Comparison of ENCODE assay signal across 1 cellular context in the genomic region with DNA sequence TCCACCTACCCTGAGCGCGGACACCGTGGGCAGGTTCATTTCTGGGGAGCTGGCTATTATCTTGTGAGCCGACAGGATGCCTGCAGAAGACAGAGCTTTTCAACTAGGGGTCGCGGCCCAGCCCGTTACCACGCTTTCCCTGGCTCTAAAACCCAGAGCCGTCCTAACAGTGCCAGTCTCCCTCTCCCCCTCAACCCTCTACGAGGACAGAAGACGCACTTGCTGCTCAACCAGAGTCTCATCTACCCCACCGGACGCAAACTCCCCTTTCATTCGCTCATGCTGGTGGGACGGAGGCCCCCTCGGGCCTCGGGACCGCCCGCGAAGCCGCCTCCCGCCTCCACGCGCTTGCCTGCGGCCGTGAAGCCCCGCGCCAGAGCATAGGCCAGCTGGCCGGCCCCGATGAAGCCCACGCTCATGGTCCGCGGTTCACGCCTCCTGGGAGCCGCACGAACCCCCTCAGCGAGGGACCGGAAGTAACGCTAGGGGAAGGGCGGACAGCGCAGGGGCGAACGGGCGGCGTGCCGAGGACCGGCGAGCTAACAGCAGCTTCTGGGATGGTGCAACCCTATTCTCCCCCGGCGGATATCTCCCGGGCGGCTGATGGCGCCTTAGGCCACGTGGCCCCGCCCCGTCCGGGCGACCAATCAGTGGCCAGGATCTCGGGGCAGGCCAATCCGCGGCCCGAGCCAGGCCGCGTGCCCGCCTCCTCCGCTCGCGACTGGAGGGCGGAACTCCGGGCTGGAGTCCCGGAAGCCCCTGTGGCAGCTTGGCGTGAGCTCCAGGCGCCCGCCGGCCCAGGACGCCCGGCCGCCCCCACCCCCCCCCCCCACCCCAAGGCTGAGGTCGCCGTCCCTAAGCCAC.
A peak's percentile ranks its signal among the peaks of the same experiment; 100 is the strongest.
TF ChIP-seq lines count a peak whose summit lies in the region.

TSS of gene PYCR2 (minus strand) at position 559 of the 864 bp plus-strand sequence. CDS start at position 419, 140 bp downstream.

TF ChIP-seq in HEK293, 187 proteins besides CTCF, POLR2A, EP300 and RAD21 (continued from another document and continues in another):
- TF ChIP-seq, protein P1, sequence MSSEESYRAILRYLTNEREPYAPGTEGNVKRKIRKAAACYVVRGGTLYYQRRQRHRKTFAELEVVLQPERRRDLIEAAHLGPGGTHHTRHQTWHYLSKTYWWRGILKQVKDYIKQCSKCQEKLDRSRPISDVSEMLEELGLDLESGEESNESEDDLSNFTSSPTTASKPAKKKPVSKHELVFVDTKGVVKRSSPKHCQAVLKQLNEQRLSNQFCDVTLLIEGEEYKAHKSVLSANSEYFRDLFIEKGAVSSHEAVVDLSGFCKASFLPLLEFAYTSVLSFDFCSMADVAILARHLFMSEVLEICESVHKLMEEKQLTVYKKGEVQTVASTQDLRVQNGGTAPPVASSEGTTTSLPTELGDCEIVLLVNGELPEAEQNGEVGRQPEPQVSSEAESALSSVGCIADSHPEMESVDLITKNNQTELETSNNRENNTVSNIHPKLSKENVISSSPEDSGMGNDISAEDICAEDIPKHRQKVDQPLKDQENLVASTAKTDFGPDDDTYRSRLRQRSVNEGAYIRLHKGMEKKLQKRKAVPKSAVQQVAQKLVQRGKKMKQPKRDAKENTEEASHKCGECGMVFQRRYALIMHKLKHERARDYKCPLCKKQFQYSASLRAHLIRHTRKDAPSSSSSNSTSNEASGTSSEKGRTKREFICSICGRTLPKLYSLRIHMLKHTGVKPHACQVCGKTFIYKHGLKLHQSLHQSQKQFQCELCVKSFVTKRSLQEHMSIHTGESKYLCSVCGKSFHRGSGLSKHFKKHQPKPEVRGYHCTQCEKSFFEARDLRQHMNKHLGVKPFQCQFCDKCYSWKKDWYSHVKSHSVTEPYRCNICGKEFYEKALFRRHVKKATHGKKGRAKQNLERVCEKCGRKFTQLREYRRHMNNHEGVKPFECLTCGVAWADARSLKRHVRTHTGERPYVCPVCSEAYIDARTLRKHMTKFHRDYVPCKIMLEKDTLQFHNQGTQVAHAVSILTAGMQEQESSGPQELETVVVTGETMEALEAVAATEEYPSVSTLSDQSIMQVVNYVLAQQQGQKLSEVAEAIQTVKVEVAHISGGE (tag by site-specific recombination; conservative IDR thresholded peaks at IDR 0.05; ENCODE audit: low read depth), result peak; percentile 99
- TF ChIP-seq GLI4 (tag by site-specific recombination; IDR thresholded peaks at IDR 0.05) (no peak), KLF1 (tag by site-specific recombination; IDR thresholded peaks at IDR 0.05) (peak; percentile 84), ZNF792 (tag by site-specific recombination; IDR thresholded peaks at IDR 0.05) (peak; percentile 39; the same call in 1 of the 2 replicates), ZNF266 (tag by site-specific recombination; IDR thresholded peaks at IDR 0.05; ENCODE audit: low read depth) (no peak), SCRT1 (tag by site-specific recombination; IDR thresholded peaks at IDR 0.05; ENCODE audit: borderline replicate concordance) (no peak), SCRT2 (tag by site-specific recombination; IDR thresholded peaks at IDR 0.05) (peak; percentile 47; the same call in 1 of the 2 replicates), ZNF843 (tag by site-specific recombination; IDR thresholded peaks at IDR 0.05) (peak; percentile 71; the same call in 1 of the 2 replicates), ZNF248 (tag by site-specific recombination; IDR thresholded peaks at IDR 0.05) (no peak), ZNF449 (tag by site-specific recombination; IDR thresholded peaks at IDR 0.05) (0 out of 2 replicates have a peak, but pooled peaks have one; percentile 24), ZSCAN23 (tag by site-specific recombination; IDR thresholded peaks at IDR 0.05) (peak; percentile 66; the same call in 1 of the 2 replicates), ZNF335 (tag by site-specific recombination; conservative IDR thresholded peaks at IDR 0.05) (peak; percentile 99), ZNF416 (tag by site-specific recombination; IDR thresholded peaks at IDR 0.05) (no peak), KLF10 (tag by site-specific recombination; IDR thresholded peaks at IDR 0.05) (peak; percentile 83; the same call in 1 of the 2 replicates), ZNF391 (tag by site-specific recombination; IDR thresholded peaks at IDR 0.05; ENCODE audit: borderline replicate concordance, low read depth) (peak; percentile 76; the same call in 1 of the 2 replicates), SP2 (tag by site-specific recombination; IDR thresholded peaks at IDR 0.05) (peak; percentile 100), ZNF501 (tag by site-specific recombination; IDR thresholded peaks at IDR 0.05) (peak; percentile 100), PRDM10 (tag by site-specific recombination; IDR thresholded peaks at IDR 0.05) (peak; percentile 98), ZNF76 (tag by site-specific recombination; IDR thresholded peaks at IDR 0.05; ENCODE audit: borderline replicate concordance, low read depth) (peak; percentile 81), ZBTB7A (tag by site-specific recombination; IDR thresholded peaks at IDR 0.05; ENCODE audit: low read depth) (peak; percentile 9), PATZ1 (tag by site-specific recombination; IDR thresholded peaks at IDR 0.05) (peak; percentile 94), REPIN1 (tag by site-specific recombination; IDR thresholded peaks at IDR 0.05; ENCODE audit: low read depth) (0 out of 2 replicates have a peak, but pooled peaks have one; percentile 24), ZNF341 (tag by site-specific recombination; IDR thresholded peaks at IDR 0.05; ENCODE audit: low read depth) (peak; percentile 95), ZNF24 (tag by site-specific recombination; IDR thresholded peaks at IDR 0.05) (peak; percentile 49; the same call in 1 of the 2 replicates), ZNF324 (tag by site-specific recombination; IDR thresholded peaks at IDR 0.05) (peak; percentile 87), ZNF837 (tag by site-specific recombination; IDR thresholded peaks at IDR 0.05) (0 out of 2 replicates have a peak, but pooled peaks have one; percentile 34), ZNF548 (tag by site-specific recombination; IDR thresholded peaks at IDR 0.05) (0 out of 2 replicates have a peak, but pooled peaks have one; percentile 7), EGR2 (tag by site-specific recombination; IDR thresholded peaks at IDR 0.05; ENCODE audit: low read depth) (peak; percentile 94), KLF16 (tag by site-specific recombination; IDR thresholded peaks at IDR 0.05) (peak; percentile 98), ZNF660 (tag by site-specific recombination; IDR thresholded peaks at IDR 0.05) (peak; percentile 94), ZNF223 (tag by site-specific recombination; IDR thresholded peaks at IDR 0.05) (no peak)
- TF ChIP-seq, protein P2, sequence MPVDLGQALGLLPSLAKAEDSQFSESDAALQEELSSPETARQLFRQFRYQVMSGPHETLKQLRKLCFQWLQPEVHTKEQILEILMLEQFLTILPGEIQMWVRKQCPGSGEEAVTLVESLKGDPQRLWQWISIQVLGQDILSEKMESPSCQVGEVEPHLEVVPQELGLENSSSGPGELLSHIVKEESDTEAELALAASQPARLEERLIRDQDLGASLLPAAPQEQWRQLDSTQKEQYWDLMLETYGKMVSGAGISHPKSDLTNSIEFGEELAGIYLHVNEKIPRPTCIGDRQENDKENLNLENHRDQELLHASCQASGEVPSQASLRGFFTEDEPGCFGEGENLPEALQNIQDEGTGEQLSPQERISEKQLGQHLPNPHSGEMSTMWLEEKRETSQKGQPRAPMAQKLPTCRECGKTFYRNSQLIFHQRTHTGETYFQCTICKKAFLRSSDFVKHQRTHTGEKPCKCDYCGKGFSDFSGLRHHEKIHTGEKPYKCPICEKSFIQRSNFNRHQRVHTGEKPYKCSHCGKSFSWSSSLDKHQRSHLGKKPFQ (tag by site-specific recombination; IDR thresholded peaks at IDR 0.05), result no peak; the same call in 1 of the 2 replicates
- TF ChIP-seq, protein P3, sequence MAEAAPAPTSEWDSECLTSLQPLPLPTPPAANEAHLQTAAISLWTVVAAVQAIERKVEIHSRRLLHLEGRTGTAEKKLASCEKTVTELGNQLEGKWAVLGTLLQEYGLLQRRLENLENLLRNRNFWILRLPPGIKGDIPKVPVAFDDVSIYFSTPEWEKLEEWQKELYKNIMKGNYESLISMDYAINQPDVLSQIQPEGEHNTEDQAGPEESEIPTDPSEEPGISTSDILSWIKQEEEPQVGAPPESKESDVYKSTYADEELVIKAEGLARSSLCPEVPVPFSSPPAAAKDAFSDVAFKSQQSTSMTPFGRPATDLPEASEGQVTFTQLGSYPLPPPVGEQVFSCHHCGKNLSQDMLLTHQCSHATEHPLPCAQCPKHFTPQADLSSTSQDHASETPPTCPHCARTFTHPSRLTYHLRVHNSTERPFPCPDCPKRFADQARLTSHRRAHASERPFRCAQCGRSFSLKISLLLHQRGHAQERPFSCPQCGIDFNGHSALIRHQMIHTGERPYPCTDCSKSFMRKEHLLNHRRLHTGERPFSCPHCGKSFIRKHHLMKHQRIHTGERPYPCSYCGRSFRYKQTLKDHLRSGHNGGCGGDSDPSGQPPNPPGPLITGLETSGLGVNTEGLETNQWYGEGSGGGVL (tag by site-specific recombination; IDR thresholded peaks at IDR 0.05), result peak; percentile 44; the same call in 1 of the 2 replicates
- TF ChIP-seq, protein P4, sequence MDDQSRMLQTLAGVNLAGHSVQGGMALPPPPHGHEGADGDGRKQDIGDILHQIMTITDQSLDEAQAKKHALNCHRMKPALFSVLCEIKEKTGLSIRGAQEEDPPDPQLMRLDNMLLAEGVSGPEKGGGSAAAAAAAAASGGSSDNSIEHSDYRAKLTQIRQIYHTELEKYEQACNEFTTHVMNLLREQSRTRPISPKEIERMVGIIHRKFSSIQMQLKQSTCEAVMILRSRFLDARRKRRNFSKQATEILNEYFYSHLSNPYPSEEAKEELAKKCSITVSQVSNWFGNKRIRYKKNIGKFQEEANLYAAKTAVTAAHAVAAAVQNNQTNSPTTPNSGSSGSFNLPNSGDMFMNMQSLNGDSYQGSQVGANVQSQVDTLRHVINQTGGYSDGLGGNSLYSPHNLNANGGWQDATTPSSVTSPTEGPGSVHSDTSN (CRISPR knock-in tag; IDR thresholded peaks at IDR 0.05), result peak; percentile 85
- TF ChIP-seq, protein P5, sequence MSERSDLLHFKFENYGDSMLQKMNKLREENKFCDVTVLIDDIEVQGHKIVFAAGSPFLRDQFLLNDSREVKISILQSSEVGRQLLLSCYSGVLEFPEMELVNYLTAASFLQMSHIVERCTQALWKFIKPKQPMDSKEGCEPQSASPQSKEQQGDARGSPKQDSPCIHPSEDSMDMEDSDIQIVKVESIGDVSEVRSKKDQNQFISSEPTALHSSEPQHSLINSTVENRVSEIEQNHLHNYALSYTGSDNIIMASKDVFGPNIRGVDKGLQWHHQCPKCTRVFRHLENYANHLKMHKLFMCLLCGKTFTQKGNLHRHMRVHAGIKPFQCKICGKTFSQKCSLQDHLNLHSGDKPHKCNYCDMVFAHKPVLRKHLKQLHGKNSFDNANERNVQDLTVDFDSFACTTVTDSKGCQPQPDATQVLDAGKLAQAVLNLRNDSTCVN (tag by site-specific recombination; optimal IDR thresholded peaks at IDR 0.05), result peak; percentile 97
